10 cellular contexts compared by ENCODE assay signal in the genomic region with DNA sequence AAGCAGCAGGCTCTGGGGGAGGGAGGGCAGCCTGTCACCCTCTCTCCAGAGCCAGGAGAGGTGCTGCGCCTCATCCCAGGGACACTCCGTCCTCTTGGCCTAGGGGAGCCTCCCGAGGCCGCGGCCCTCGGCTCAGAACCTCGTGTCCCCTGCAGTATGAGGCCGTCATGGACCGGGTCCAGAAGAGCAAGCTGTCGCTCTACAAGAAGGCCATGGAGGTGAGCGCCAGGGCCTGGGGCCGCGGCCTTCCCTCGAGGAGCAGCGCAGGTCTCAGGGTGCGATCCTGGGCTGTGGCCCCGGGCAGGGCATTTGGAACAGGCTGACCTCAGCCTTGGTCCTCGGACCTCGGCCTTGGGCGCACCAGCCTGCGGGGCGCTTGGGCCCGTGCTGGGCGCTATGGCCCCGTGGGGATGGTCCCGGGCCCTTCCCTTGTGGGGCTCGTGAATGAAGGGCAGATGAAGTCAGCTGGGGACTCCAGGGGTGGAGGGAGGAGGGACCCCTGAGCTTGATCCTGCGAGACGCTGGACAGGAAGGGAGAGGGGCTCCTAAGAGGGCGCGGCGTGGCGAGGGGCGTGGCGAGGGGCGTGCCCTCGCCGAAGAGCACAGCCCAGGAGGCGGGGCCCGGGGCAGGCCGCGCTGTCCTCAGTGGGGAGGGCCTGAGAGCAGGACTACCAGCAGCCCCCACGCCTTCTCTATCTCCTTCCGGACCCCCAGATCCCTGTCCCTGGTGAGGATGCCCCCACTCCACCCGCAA. TPM values are rescaled to one million over a fixed set of nuclear protein-coding genes. Genes with fewer than 3 reads are reported as not detected.
DNase-seq lines count a peak whose midpoint lies in the region; ATAC-seq and TF ChIP-seq lines count a peak whose summit lies in the region.
"Had no signal": no experiment of that assay in that cellular context is flagged by ENCODE, and none has a peak within 500 bp of the region (broad histone marks: within the 10 kb centered on the region; RNA-seq: fewer than 3 reads in every experiment).

No MANE protein-coding gene starts in this region.

- CTCF ChIA-PET in activated CD4-positive, alpha-beta memory T cell treated with anti-CD3 and anti-CD28 coated beads, Interleukin-2, amount 10 ng/mL, durations not matched to agents 7 days and 5 days (lab: Charles Lee), result no interaction called here

- H3K27me3 ChIP-seq in BLaER1 (no peaks in the 10 kb centered on the region), right atrium auricular region (no peaks in the 10 kb centered on the region)
- H3K27me3 ChIP-seq: ascending aorta had no signal

- peak; percentile 15 for DNase-seq in activated CD4-positive, alpha-beta memory T cell treated with anti-CD3 and anti-CD28 coated beads, Interleukin-2, amount 10 ng/mL, durations not matched to agents 7 days and 5 days
- no peak for DNase-seq in right atrium auricular region (ENCODE audit: low spot score)
- DNase-seq in posterior vena cava (ENCODE audit: low spot score), result peak; percentile 78
- no peak for DNase-seq in RPMI8226
- DNase-seq: NCI-H2227 treated with DMSO at 0.1 percent for 48 hours had no signal

- H3K4me3 Mint-ChIP-seq in activated CD4-positive, alpha-beta memory T cell treated with anti-CD3 and anti-CD28 coated beads, Interleukin-2, amount 10 ng/mL, durations not matched to agents 7 days and 5 days, result no peak overlapping the region

- no peaks in the 10 kb centered on the region for H3K27me3 Mint-ChIP-seq in activated CD4-positive, alpha-beta memory T cell treated with anti-CD3 and anti-CD28 coated beads, Interleukin-2, amount 10 ng/mL, durations not matched to agents 7 days and 5 days

- no peak overlapping the region for H3K27ac Mint-ChIP-seq in activated CD4-positive, alpha-beta memory T cell treated with anti-CD3 and anti-CD28 coated beads, Interleukin-2, amount 10 ng/mL, durations not matched to agents 7 days and 5 days

- H3K4me3 ChIP-seq in BLaER1, result no peak overlapping the region
- peak overlapping the region; percentile 9 to 41 for H3K4me3 ChIP-seq in right atrium auricular region
- H3K4me3 ChIP-seq: ascending aorta had no signal

- H3K9me3 ChIP-seq in BLaER1 (no peaks in the 10 kb centered on the region), right atrium auricular region (no peaks in the 10 kb centered on the region)
- H3K9me3 ChIP-seq: ascending aorta had no signal

- H3K9ac ChIP-seq in BLaER1, result 0 out of 2 replicates have a peak overlapping the region, but pooled peaks have one; percentile 44

- no peaks in the 10 kb centered on the region for H3K36me3 ChIP-seq in BLaER1
- H3K36me3 ChIP-seq in right atrium auricular region, result no peaks in the 10 kb centered on the region

- ATAC-seq in HG02798 (IDR thresholded peaks at IDR 0.05; ENCODE audit: poor library complexity, unreplicated experiment), result no peak
- no peak for ATAC-seq in HG02623 (IDR thresholded peaks at IDR 0.05; ENCODE audit: unreplicated experiment)
- no peak for ATAC-seq in GM21576 (IDR thresholded peaks at IDR 0.05; ENCODE audit: unreplicated experiment)

- H3K27ac ChIP-seq in BLaER1 (no peak overlapping the region; the same call in 1 of the 2 replicates), right atrium auricular region (no peak overlapping the region)
- H3K27ac ChIP-seq: ascending aorta had no signal

- H4K20me1 ChIP-seq in BLaER1, result no peaks in the 10 kb centered on the region

- no peak overlapping the region for H3K4me2 ChIP-seq in BLaER1

- POLR2A ChIA-PET in activated CD4-positive, alpha-beta memory T cell treated with anti-CD3 and anti-CD28 coated beads, Interleukin-2, amount 10 ng/mL, durations not matched to agents 7 days and 5 days (lab: Charles Lee), result no interaction called here

- H3K4me1 ChIP-seq in BLaER1 (peaks cover 73% of the 10 kb centered on the region), right atrium auricular region (peaks cover 0 to 12% of the 10 kb centered on the region in 2 donors)
- H3K4me1 ChIP-seq: ascending aorta had no signal

- no peaks in the 10 kb centered on the region for H3K9me3 Mint-ChIP-seq in activated CD4-positive, alpha-beta memory T cell treated with anti-CD3 and anti-CD28 coated beads, Interleukin-2, amount 10 ng/mL, durations not matched to agents 7 days and 5 days

- H3K36me3 Mint-ChIP-seq in activated CD4-positive, alpha-beta memory T cell treated with anti-CD3 and anti-CD28 coated beads, Interleukin-2, amount 10 ng/mL, durations not matched to agents 7 days and 5 days (ENCODE audit: low read depth), result peaks cover 82% of the 10 kb centered on the region

- no peak for TF ChIP-seq CTCF in right atrium auricular region (IDR thresholded peaks at IDR 0.05)

- intact Hi-C loops in posterior vena cava (cut with DNase I), result loop anchor here (10.0 kb wide), 2 partner anchors 77 to 517 kb away; no protein-coding TSS in a partner anchor

- H3K4me1 Mint-ChIP-seq in activated CD4-positive, alpha-beta memory T cell treated with anti-CD3 and anti-CD28 coated beads, Interleukin-2, amount 10 ng/mL, durations not matched to agents 7 days and 5 days, result peaks cover 25% of the 10 kb centered on the region

RNA-seq across cellular contexts. Expression of a gene that starts 32.9 kb away (rescaled TPM):
- total RNA-seq in activated CD4-positive, alpha-beta memory T cell treated with anti-CD3 and anti-CD28 coated beads, Interleukin-2, amount 10 ng/mL, durations not matched to agents 7 days and 5 days, result 100 to 1,000 TPM; 181 to 187 TPM
- total RNA-seq in right atrium auricular region (1 to 10 TPM; 1.9 to 2.3 TPM), posterior vena cava (10 to 100 TPM; 12.9 to 18.1 TPM)

RNA-seq across cellular contexts. Expression of a gene that starts 43.0 kb away (rescaled TPM):
- total RNA-seq in activated CD4-positive, alpha-beta memory T cell treated with anti-CD3 and anti-CD28 coated beads, Interleukin-2, amount 10 ng/mL, durations not matched to agents 7 days and 5 days, result 10 to 100 TPM; 12.4 to 13.9 TPM
- total RNA-seq in right atrium auricular region (100 to 1,000 TPM; 191 to 361 TPM), posterior vena cava (100 to 1,000 TPM; 111 to 128 TPM)

Comparison
In these comparisons a context has a peak if more than half of its experiments do, and no peak if none do; other contexts are left out.
1. DNase-seq: peak in activated CD4-positive, alpha-beta memory T cell treated with anti-CD3 and anti-CD28 coated beads, Interleukin-2, amount 10 ng/mL, durations not matched to agents 7 days and 5 days (single experiment) and posterior vena cava (single experiment); none in right atrium auricular region (single experiment) and RPMI8226 (single experiment).
2. RNA of a gene that starts 32.9 kb away (total RNA-seq): 181 to 187 TPM in activated CD4-positive, alpha-beta memory T cell treated with anti-CD3 and anti-CD28 coated beads, Interleukin-2, amount 10 ng/mL, durations not matched to agents 7 days and 5 days; 12.9 to 18.1 TPM in posterior vena cava and 1.9 to 2.3 TPM in right atrium auricular region; every median in the first group is over 4 times any median in the second.
3. RNA of a gene that starts 43.0 kb away (total RNA-seq): 191 to 361 TPM in right atrium auricular region and 111 to 128 TPM in posterior vena cava; 12.4 to 13.9 TPM in activated CD4-positive, alpha-beta memory T cell treated with anti-CD3 and anti-CD28 coated beads, Interleukin-2, amount 10 ng/mL, durations not matched to agents 7 days and 5 days; every median in the first group is over 4 times any median in the second.